ENCODE assay signal across 2 cellular contexts in genomic region chr4:1788254-1788973, GRCh38.
A peak's percentile ranks its signal among the peaks of the same experiment; 100 is the strongest.
TF ChIP-seq lines count a peak whose summit lies in the region.

No MANE protein-coding gene starts in this region.

TF ChIP-seq in HepG2, 621 proteins besides CTCF, POLR2A, EP300 and RAD21:
- TF ChIP-seq PHF21A (CRISPR knock-in tag; IDR thresholded peaks at IDR 0.05) (peak; percentile 43; the same call in 1 of the 2 replicates), ZNF383 (CRISPR knock-in tag; IDR thresholded peaks at IDR 0.05; ENCODE audit: borderline replicate concordance) (no peak), ZBTB20 (CRISPR knock-in tag; IDR thresholded peaks at IDR 0.05; ENCODE audit: borderline replicate concordance, low read depth) (no peak), PATZ1 (CRISPR knock-in tag; IDR thresholded peaks at IDR 0.05) (peak; percentile 69), ZNF652 (CRISPR knock-in tag; IDR thresholded peaks at IDR 0.05; ENCODE audit: borderline replicate concordance, low read depth) (peak; percentile 83), UBTF (CRISPR knock-in tag; IDR thresholded peaks at IDR 0.05) (0 out of 2 replicates have a peak, but pooled peaks have one; percentile 0), ZNF839 (CRISPR knock-in tag; IDR thresholded peaks at IDR 0.05; ENCODE audit: borderline replicate concordance) (no peak)
TF ChIP-seq in HepG2: peak in this region for 4.

TF ChIP-seq in K562, 482 proteins besides CTCF, POLR2A, EP300 and RAD21:
- TF ChIP-seq ZNF232 (CRISPR knock-in tag; IDR thresholded peaks at IDR 0.05) (no peak), ZNF280B (CRISPR knock-in tag; IDR thresholded peaks at IDR 0.05) (no peak), ATF3 (IDR thresholded peaks at IDR 0.05) (peak; percentile 52), ATF3 (CRISPR knock-in tag; conservative IDR thresholded peaks at IDR 0.05) (no peak), FOXK2 (conservative IDR thresholded peaks at IDR 0.05 in 1 of 2, IDR thresholded peaks at IDR 0.05 in 1 of 2; ENCODE audit: low read depth in 2 of 2) (no peak), EGR1 (conservative IDR thresholded peaks at IDR 0.05) (0 out of 2 replicates have a peak, but pooled peaks have one; percentile 16), HDAC1 (IDR thresholded peaks at IDR 0.05) (peak in 1 of 2 experiments; percentile 46; a peak in 1 of 4 replicates), UBTF (IDR thresholded peaks at IDR 0.05; ENCODE audit: borderline replicate concordance in 1 of 2, low read depth in 2 of 2, low read length in 2 of 2) (peak in 1 of 2 experiments; percentile 70; a peak in 1 of 4 replicates), ZNF592 (IDR thresholded peaks at IDR 0.05) (peak; percentile 76), IFI16 (CRISPR knock-in tag; IDR thresholded peaks at IDR 0.05) (no peak), FOSL1 (tag; conservative IDR thresholded peaks at IDR 0.05) (peak; percentile 51; the same call in 1 of the 2 replicates), JUND (IDR thresholded peaks at IDR 0.05; ENCODE audit: borderline replicate concordance, low read depth, low read length) (0 out of 2 replicates have a peak, but pooled peaks have one; percentile 5), JUND (tag; IDR thresholded peaks at IDR 0.05; ENCODE audit: borderline replicate concordance, low read depth, low read length) (peak; percentile 28; the same call in 1 of the 3 replicates), SP2 (IDR thresholded peaks at IDR 0.05; ENCODE audit: extremely low read depth, low read depth, low read length, poor library complexity, severe bottlenecking) (no peak), ARID1B (IDR thresholded peaks at IDR 0.05) (peak; percentile 28; the same call in 1 of the 2 replicates), MEF2A (IDR thresholded peaks at IDR 0.05; ENCODE audit: control insufficient read depth, low read depth, low read length) (no peak), ZBTB7A (IDR thresholded peaks at IDR 0.05; ENCODE audit: borderline replicate concordance, control insufficient read depth, low read depth, low read length) (peak; percentile 62; the same call in 1 of the 2 replicates)
